In the genomic region with DNA sequence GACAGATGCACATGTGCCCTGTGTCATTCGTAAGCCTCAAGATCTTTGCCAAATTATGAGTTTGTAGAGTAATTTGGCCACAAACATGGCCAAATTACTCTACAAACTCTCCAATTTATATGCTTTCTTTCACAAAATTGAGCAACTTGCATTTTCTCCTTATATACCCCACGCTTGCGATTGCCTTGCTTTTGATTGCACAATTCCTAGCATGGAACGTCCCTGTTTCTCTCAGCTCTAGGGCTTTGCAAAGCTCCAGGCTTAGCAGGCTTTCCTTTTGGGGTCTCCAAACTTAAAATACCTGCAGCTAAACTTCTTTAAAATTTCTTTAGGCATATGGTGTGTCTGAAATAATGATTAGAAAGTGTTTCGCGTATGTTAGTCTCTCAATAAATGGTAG, we compare ENCODE assay signal across 23 cellular contexts. TPM values are rescaled to one million over a fixed set of nuclear protein-coding genes. Genes with fewer than 3 reads are reported as not detected.
DNase-seq lines count a peak whose midpoint lies in the region; ATAC-seq, FAIRE-seq and TF ChIP-seq lines count a peak whose summit lies in the region.
"Had no signal": no experiment of that assay in that cellular context is flagged by ENCODE, and none has a peak within 500 bp of the region (broad histone marks: within the 10 kb centered on the region; RNA-seq: fewer than 3 reads in every experiment).

No MANE protein-coding gene starts in this region.

- peaks cover 16% of the 10 kb centered on the region for H3K4me1 ChIP-seq in astrocyte (ENCODE audit: insufficient read depth, low read length)
- H3K4me1 ChIP-seq: colonic mucosa, foreskin keratinocyte, uterus had no signal

- no peak overlapping the region for H2AFZ ChIP-seq in astrocyte (ENCODE audit: low read depth, low read length)

- peak overlapping the region; percentile 1 for H3K9ac ChIP-seq in astrocyte (ENCODE audit: low read length)

- no peaks in the 10 kb centered on the region for H3K79me2 ChIP-seq in astrocyte (ENCODE audit: insufficient read depth, low read length)

- H3K27me3 ChIP-seq in astrocyte (ENCODE audit: insufficient read depth, low read length): peaks cover 6% of the 10 kb centered on the region
- H3K27me3 ChIP-seq: colonic mucosa, foreskin keratinocyte, suprapubic skin, uterus had no signal

- H3K36me3 Mint-ChIP-seq in activated T-cell treated with anti-CD3 and anti-CD28 coated beads, Interleukin-2, amount 50 U/mL, for 72 hours (ENCODE audit: insufficient read depth in 2 of 2): peaks cover 0 to 2% of the 10 kb centered on the region in 2 donors
- H3K36me3 Mint-ChIP-seq in astrocyte (ENCODE audit: low read depth, unreplicated experiment) (no peaks in the 10 kb centered on the region), glutamatergic neuron (ENCODE audit: unreplicated experiment) (peaks cover 5% of the 10 kb centered on the region)
- peaks cover 11% of the 10 kb centered on the region for H3K36me3 Mint-ChIP-seq in stimulated activated effector memory CD8-positive, alpha-beta T cell treated with anti-CD3 and anti-CD28 coated beads, Interleukin-12 subunit alpha, Interleukin-12 subunit beta, amount 100 ng/mL, for 72 hours
- H3K36me3 Mint-ChIP-seq: activated naive CD8-positive, alpha-beta T cell treated with anti-CD3 and anti-CD28 coated beads, Interleukin-2, amount 10 ng/mL, durations not matched to agents 7 days and 5 days; brain; CD14-positive monocyte; stimulated activated naive B cell treated with anti-CD40 and anti-IgM and Interleukin-4, amounts not matched to agents 10 μg/mL and 1 μg/mL and 100 μg/mL, for 72 hours had no signal

- no peaks in the 10 kb centered on the region for H4K20me1 ChIP-seq in astrocyte (ENCODE audit: insufficient read depth, low read length)

- H3K4me3 ChIP-seq in NB4 (ENCODE audit: low read depth, low read length) (no peak overlapping the region), astrocyte (ENCODE audit: insufficient read depth, low read depth, low read length) (no peak overlapping the region)
- H3K4me3 ChIP-seq: colonic mucosa, SK-N-MC, suprapubic skin, uterus had no signal

- no peak for TF ChIP-seq POLR2A in NB4 (IDR thresholded peaks at IDR 0.05; ENCODE audit: extremely low read depth, insufficient read length)

- peak overlapping the region; percentile 25 for H3K27ac ChIP-seq in astrocyte (ENCODE audit: low read depth, low read length)
- H3K27ac ChIP-seq: colonic mucosa, foreskin keratinocyte, SK-N-MC, suprapubic skin, uterus had no signal

- H3K27me3 Mint-ChIP-seq in activated T-cell treated with anti-CD3 and anti-CD28 coated beads, Interleukin-2, amount 50 U/mL, for 72 hours (ENCODE audit: low read depth): peaks cover 39% of the 10 kb centered on the region
- H3K27me3 Mint-ChIP-seq in astrocyte (ENCODE audit: low read depth, unreplicated experiment): no peaks in the 10 kb centered on the region
- no peaks in the 10 kb centered on the region for H3K27me3 Mint-ChIP-seq in glutamatergic neuron (ENCODE audit: unreplicated experiment)

- DNase-seq in activated T-cell treated with anti-CD3 and anti-CD28 coated beads, Interleukin-2, amount 50 U/mL, for 72 hours: no peak
- DNase-seq in activated T-cell treated with anti-CD3 and anti-CD28 coated beads for 4 hours (no peak), NB4 (ENCODE audit: low read depth) (peak; percentile 8), astrocyte (ENCODE audit: low read depth) (no peak), NCI-H2171 (lab: John Stamatoyannopoulos, UW) (no peak), glutamatergic neuron (no peak)
- DNase-seq in stimulated activated effector memory CD8-positive, alpha-beta T cell treated with anti-CD3 and anti-CD28 coated beads, Interleukin-12 subunit alpha, Interleukin-12 subunit beta, amount 100 ng/mL, for 72 hours (ENCODE audit: low spot score in 2 of 2): no peak
- DNase-seq: activated naive CD8-positive, alpha-beta T cell treated with anti-CD3 and anti-CD28 coated beads, Interleukin-2, amount 10 ng/mL, durations not matched to agents 7 days and 5 days; colonic mucosa; NCI-H1092 treated with DMSO at 0.1 percent for 48 hours; NCI-H1930; occipital lobe; small intestine; uterus had no signal

- TF ChIP-seq CTCF in NB4 (IDR thresholded peaks at IDR 0.05; ENCODE audit: low read depth, low read length) (no peak), astrocyte (IDR thresholded peaks at IDR 0.05; ENCODE audit: insufficient read depth, low read depth, low read length) (no peak), glutamatergic neuron (IDR thresholded peaks at IDR 0.05; ENCODE audit: partially characterized antibody, unreplicated experiment) (no peak)

- peak overlapping the region; percentile 71 for H3K4me2 ChIP-seq in astrocyte (ENCODE audit: low read length)

- peak overlapping the region; percentile 41 to 79 for H3K4me3 Mint-ChIP-seq in activated T-cell treated with anti-CD3 and anti-CD28 coated beads, Interleukin-2, amount 50 U/mL, for 72 hours
- H3K4me3 Mint-ChIP-seq in astrocyte (ENCODE audit: unreplicated experiment) (no peak overlapping the region), glutamatergic neuron (ENCODE audit: unreplicated experiment) (no peak overlapping the region)
- peak overlapping the region; percentile 36 for H3K4me3 Mint-ChIP-seq in stimulated activated effector memory CD8-positive, alpha-beta T cell treated with anti-CD3 and anti-CD28 coated beads, Interleukin-12 subunit alpha, Interleukin-12 subunit beta, amount 100 ng/mL, for 72 hours
- H3K4me3 Mint-ChIP-seq: activated naive CD8-positive, alpha-beta T cell treated with anti-CD3 and anti-CD28 coated beads, Interleukin-2, amount 10 ng/mL, durations not matched to agents 7 days and 5 days; brain; CD14-positive monocyte; stimulated activated naive B cell treated with anti-CD40 and anti-IgM and Interleukin-4, amounts not matched to agents 10 μg/mL and 1 μg/mL and 100 μg/mL, for 72 hours had no signal

- no peaks in the 10 kb centered on the region for H3K9me3 ChIP-seq in astrocyte (ENCODE audit: insufficient read depth, low read depth, low read length)
- H3K9me3 ChIP-seq: colonic mucosa, suprapubic skin, uterus had no signal

- ATAC-seq in activated T-cell treated with anti-CD3 and anti-CD28 coated beads, Interleukin-2, amount 50 U/mL, for 72 hours (replicated peaks in 1 of 2): no peak
- no peak for ATAC-seq in stimulated activated effector memory CD8-positive, alpha-beta T cell treated with anti-CD3 and anti-CD28 coated beads, Interleukin-12 subunit alpha, Interleukin-12 subunit beta, amount 100 ng/mL, for 72 hours
- ATAC-seq: esophagus mucosa had no signal

- H3K4me1 Mint-ChIP-seq in activated T-cell treated with anti-CD3 and anti-CD28 coated beads, Interleukin-2, amount 50 U/mL, for 72 hours (ENCODE audit: low read depth): peaks cover 29% of the 10 kb centered on the region
- peaks cover 29% of the 10 kb centered on the region for H3K4me1 Mint-ChIP-seq in astrocyte (ENCODE audit: low read depth, unreplicated experiment)
- H3K4me1 Mint-ChIP-seq in stimulated activated effector memory CD8-positive, alpha-beta T cell treated with anti-CD3 and anti-CD28 coated beads, Interleukin-12 subunit alpha, Interleukin-12 subunit beta, amount 100 ng/mL, for 72 hours: peaks cover 57% of the 10 kb centered on the region
- H3K4me1 Mint-ChIP-seq in glutamatergic neuron (ENCODE audit: low read depth, unreplicated experiment): no peaks in the 10 kb centered on the region

- H3K27ac Mint-ChIP-seq in activated T-cell treated with anti-CD3 and anti-CD28 coated beads, Interleukin-2, amount 50 U/mL, for 72 hours: no peak overlapping the region
- H3K27ac Mint-ChIP-seq in astrocyte (ENCODE audit: unreplicated experiment) (peak overlapping the region; percentile 88), glutamatergic neuron (ENCODE audit: unreplicated experiment) (no peak overlapping the region)
- peak overlapping the region; percentile 92 for H3K27ac Mint-ChIP-seq in stimulated activated effector memory CD8-positive, alpha-beta T cell treated with anti-CD3 and anti-CD28 coated beads, Interleukin-12 subunit alpha, Interleukin-12 subunit beta, amount 100 ng/mL, for 72 hours
- H3K27ac Mint-ChIP-seq: activated naive CD8-positive, alpha-beta T cell treated with anti-CD3 and anti-CD28 coated beads, Interleukin-2, amount 10 ng/mL, durations not matched to agents 7 days and 5 days; brain; CD14-positive monocyte had no signal

- FAIRE-seq in astrocyte (lab: Jason Lieb, UNC): no peak
- FAIRE-seq: D721Med, H1, small intestine had no signal

- peaks cover 3% of the 10 kb centered on the region in 2 donors for H3K9me3 Mint-ChIP-seq in activated T-cell treated with anti-CD3 and anti-CD28 coated beads, Interleukin-2, amount 50 U/mL, for 72 hours
- peaks cover 4% of the 10 kb centered on the region for H3K9me3 Mint-ChIP-seq in astrocyte (ENCODE audit: unreplicated experiment)
- no peaks in the 10 kb centered on the region for H3K9me3 Mint-ChIP-seq in stimulated activated effector memory CD8-positive, alpha-beta T cell treated with anti-CD3 and anti-CD28 coated beads, Interleukin-12 subunit alpha, Interleukin-12 subunit beta, amount 100 ng/mL, for 72 hours
- no peaks in the 10 kb centered on the region for H3K9me3 Mint-ChIP-seq in glutamatergic neuron (ENCODE audit: unreplicated experiment)

- H3K36me3 ChIP-seq in astrocyte (ENCODE audit: insufficient read depth, low read length): no peaks in the 10 kb centered on the region
- H3K36me3 ChIP-seq: colonic mucosa, suprapubic skin, uterus had no signal

RNA-seq across cellular contexts. Expression of gene MAF, which starts 28.5 kb away (rescaled TPM):
- 100 to 1,000 TPM in 1 of 2 donors, 10 to 100 TPM in 1; 46.7 to 208 TPM for total RNA-seq in activated T-cell treated with anti-CD3 and anti-CD28 coated beads, Interleukin-2, amount 50 U/mL, for 72 hours
- 19.3 and 21.8 TPM in 2 replicates for total RNA-seq in astrocyte
- 5.0 TPM for total RNA-seq in glutamatergic neuron (ENCODE audit: unreplicated experiment)

Comparison
In these comparisons a context has a peak if more than half of its experiments do, and no peak if none do; other contexts are left out.
1. H3K27ac Mint-ChIP-seq: peak in astrocyte (single experiment) and stimulated activated effector memory CD8-positive, alpha-beta T cell treated with anti-CD3 and anti-CD28 coated beads, Interleukin-12 subunit alpha, Interleukin-12 subunit beta, amount 100 ng/mL, for 72 hours (single experiment); none in activated T-cell treated with anti-CD3 and anti-CD28 coated beads, Interleukin-2, amount 50 U/mL, for 72 hours (single experiment) and glutamatergic neuron (single experiment).
2. H3K4me3 Mint-ChIP-seq: peak in activated T-cell treated with anti-CD3 and anti-CD28 coated beads, Interleukin-2, amount 50 U/mL, for 72 hours (2 of 2) and stimulated activated effector memory CD8-positive, alpha-beta T cell treated with anti-CD3 and anti-CD28 coated beads, Interleukin-12 subunit alpha, Interleukin-12 subunit beta, amount 100 ng/mL, for 72 hours (single experiment); none in astrocyte (single experiment) and glutamatergic neuron (single experiment).